ENCODE assay signal across 1 cellular context in genomic region chr17:9816472-9816871, GRCh38.
TF ChIP-seq lines count a peak whose summit lies in the region.

No MANE protein-coding gene starts in this region.

TF ChIP-seq in HepG2, 621 proteins besides CTCF, POLR2A, EP300 and RAD21:
- TF ChIP-seq MNT (IDR thresholded peaks at IDR 0.05) (0 out of 2 replicates have a peak, but pooled peaks have one; percentile 5), ZNF556 (CRISPR knock-in tag; IDR thresholded peaks at IDR 0.05; ENCODE audit: borderline replicate concordance) (no peak)
